ENCODE assay signal across 21 cellular contexts in the genomic region with DNA sequence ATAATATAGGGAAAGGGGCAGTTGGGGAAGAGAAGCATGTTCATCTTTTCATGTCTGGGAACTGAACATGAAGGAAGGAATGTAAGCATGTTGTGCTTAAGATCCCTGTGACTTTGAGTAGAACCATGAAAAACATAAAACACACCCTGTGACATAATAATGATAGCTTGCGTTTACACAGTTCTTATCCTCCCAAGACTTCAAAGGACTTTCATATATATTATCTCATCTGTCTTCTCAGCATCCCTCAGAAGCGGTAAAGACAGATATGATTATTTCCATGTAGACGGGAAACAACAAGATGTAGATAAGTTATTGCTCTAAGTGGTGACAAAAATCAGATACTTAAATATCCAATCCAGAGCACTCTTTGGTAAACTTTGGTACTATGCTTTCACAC.
"Had no signal": no experiment of that assay in that cellular context is flagged by ENCODE, and none has a peak within 500 bp of the region (broad histone marks: within the 10 kb centered on the region; RNA-seq: fewer than 3 reads in every experiment).

No MANE protein-coding gene starts in this region.

- DNase-seq: activated CD4-positive, alpha-beta memory T cell treated with anti-CD3 and anti-CD28 coated beads for 36 hours; activated CD4-positive, alpha-beta T cell treated with anti-CD3 and anti-CD28 coated beads for 1 hour; activated CD4-positive, alpha-beta T cell treated with anti-CD3 and anti-CD28 coated beads for 4 hours; activated CD8-positive, alpha-beta memory T cell treated with anti-CD3 and anti-CD28 coated beads, Interleukin-2, amount 10 ng/mL, durations not matched to agents 7 days and 5 days; activated CD8-positive, alpha-beta memory T cell treated with anti-CD3 and anti-CD28 coated beads, Interleukin-2, amount 50 U/mL, for 4 hours; activated CD8-positive, alpha-beta T cell treated with anti-CD3 and anti-CD28 coated beads, Interleukin-2, amount 10 ng/mL, durations not matched to agents 7 days and 5 days; activated gamma-delta T cell; activated naive CD4-positive, alpha-beta T cell; activated naive CD4-positive, alpha-beta T cell treated with anti-CD3 and anti-CD28 coated beads, Interleukin-2, amount 10 ng/mL, durations not matched to agents 7 days and 5 days; activated naive CD8-positive, alpha-beta T cell treated with anti-CD3 and anti-CD28 coated beads, Interleukin-2, amount 10 ng/mL, durations not matched to agents 7 days and 5 days; activated T-cell treated with anti-CD3 and anti-CD28 coated beads, Interleukin-2, amount 50 U/mL, for 1 hour; activated T-cell treated with anti-CD3 and anti-CD28 coated beads, Interleukin-2, amount 50 U/mL, for 72 hours; brain microvascular endothelial cell; dorsolateral prefrontal cortex; effector memory CD4-positive, alpha-beta T cell; endodermal cell; foreskin fibroblast; head of caudate nucleus had no signal

- H3K4me3 ChIP-seq: coronary artery, dorsolateral prefrontal cortex had no signal

- H3K36me3 ChIP-seq: brain microvascular endothelial cell had no signal

- H3K27ac ChIP-seq: brain microvascular endothelial cell, coronary artery had no signal

- ATAC-seq: activated CD8-positive, alpha-beta memory T cell treated with anti-CD3 and anti-CD28 coated beads, Interleukin-2, amount 10 ng/mL, durations not matched to agents 7 days and 5 days; activated CD8-positive, alpha-beta T cell treated with anti-CD3 and anti-CD28 coated beads, Interleukin-2, amount 10 ng/mL, durations not matched to agents 7 days and 5 days; activated T-cell treated with anti-CD3 and anti-CD28 coated beads, Interleukin-2, amount 50 U/mL, for 72 hours; esophagus mucosa; WTC11 had no signal
